ENCODE assay signal across 8 cellular contexts in the genomic region with DNA sequence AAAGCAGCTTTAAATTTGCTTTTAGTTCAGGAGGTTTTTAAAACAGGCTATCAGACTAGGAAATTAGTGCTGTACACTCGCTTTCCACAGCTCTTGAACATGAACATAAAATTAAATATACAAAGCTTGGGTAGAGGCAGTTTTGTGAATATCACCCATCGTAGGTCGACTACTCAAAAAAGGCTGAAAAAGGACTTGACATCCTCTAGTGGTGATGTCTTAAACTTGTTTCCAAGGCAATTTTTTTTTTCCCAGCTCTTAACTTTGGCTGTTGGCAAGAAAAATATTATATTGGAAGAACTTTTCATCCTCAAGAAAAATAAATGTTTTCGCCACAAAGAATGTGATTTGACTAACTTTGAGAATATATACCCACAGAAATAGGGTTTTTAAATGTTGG. TPM values are rescaled to one million over a fixed set of nuclear protein-coding genes. Genes with fewer than 3 reads are reported as not detected.
A peak's percentile ranks its signal among the peaks of the same experiment; 100 is the strongest.
DNase-seq lines count a peak whose midpoint lies in the region; ATAC-seq, FAIRE-seq and TF ChIP-seq lines count a peak whose summit lies in the region.

No MANE protein-coding gene starts in this region.

- H3K4me3 ChIP-seq in AG09309 (ENCODE audit: control insufficient read depth, low read depth, low read length) (no peak overlapping the region), tibial nerve (no peak overlapping the region)

- no peak overlapping the region for H3K4me3 Mint-ChIP-seq in naive thymus-derived CD8-positive, alpha-beta T cell
- no peak overlapping the region for H3K4me3 Mint-ChIP-seq in activated naive CD4-positive, alpha-beta T cell treated with anti-CD3 and anti-CD28 coated beads for 36 hours

- H3K27me3 Mint-ChIP-seq in naive thymus-derived CD8-positive, alpha-beta T cell, result peaks cover 38 to 70% (median 62%) of the 10 kb centered on the region in 5 donors
- H3K27me3 Mint-ChIP-seq in activated naive CD4-positive, alpha-beta T cell treated with anti-CD3 and anti-CD28 coated beads for 36 hours (ENCODE audit: low read depth), result peaks cover 55% of the 10 kb centered on the region

- TF ChIP-seq EP300 in tibial nerve (IDR thresholded peaks at IDR 0.05), result no peak

- WGBS in tibial nerve, 2 donors, result 34 to 43% methylated on average over 4 of the region's 4 CpGs

- peaks cover 0 to 59% of the 10 kb centered on the region in 2 donors for H3K27me3 ChIP-seq in tibial nerve

- H3K36me3 Mint-ChIP-seq in naive thymus-derived CD8-positive, alpha-beta T cell, result no peaks in the 10 kb centered on the region
- H3K36me3 Mint-ChIP-seq in activated naive CD4-positive, alpha-beta T cell treated with anti-CD3 and anti-CD28 coated beads for 36 hours (ENCODE audit: low read depth), result no peaks in the 10 kb centered on the region

- no peak for FAIRE-seq in RCC 7860 (lab: Jason Lieb, UNC)

- no peak for ATAC-seq in naive thymus-derived CD8-positive, alpha-beta T cell

- TF ChIP-seq CTCF in AG09309 (IDR thresholded peaks at IDR 0.05; ENCODE audit: control insufficient read depth, insufficient read depth, low read depth, low read length, missing control alignments) (peak; percentile 68), tibial nerve (IDR thresholded peaks at IDR 0.05) (peak in 3 of 5 experiments; percentile 10 to 33 (median 11))

- peaks cover 0 to 14% (median 5%) of the 10 kb centered on the region in 4 donors for H3K4me1 Mint-ChIP-seq in naive thymus-derived CD8-positive, alpha-beta T cell
- H3K4me1 Mint-ChIP-seq in activated naive CD4-positive, alpha-beta T cell treated with anti-CD3 and anti-CD28 coated beads for 36 hours (ENCODE audit: low read depth), result peaks cover 4% of the 10 kb centered on the region

- DNase-seq in AG09309 (ENCODE audit: low read depth) (peak; percentile 18), HCEC 1CT (peak; percentile 66), RCC 7860 (ENCODE audit: low spot score) (peak; percentile 48), fibroblast of peridontal ligament (ENCODE audit: extremely low read depth) (peak; percentile 75), tibial nerve (ENCODE audit: low spot score in 2 of 2) (no peak), D341Med (ENCODE audit: low spot score) (no peak)
- no peak for DNase-seq in naive thymus-derived CD8-positive, alpha-beta T cell
- no peak for DNase-seq in activated naive CD4-positive, alpha-beta T cell treated with anti-CD3 and anti-CD28 coated beads for 36 hours

- no peaks in the 10 kb centered on the region for H3K36me3 ChIP-seq in tibial nerve

- H3K27ac ChIP-seq in tibial nerve, result no peak overlapping the region

- peaks cover 0 to 17% (median 10%) of the 10 kb centered on the region in 4 donors for H3K4me1 ChIP-seq in tibial nerve

- CTCF ChIA-PET in activated naive CD4-positive, alpha-beta T cell treated with anti-CD3 and anti-CD28 coated beads for 36 hours (lab: Charles Lee), result interaction anchor here (0.6 to 1.2 kb wide), 10 partner anchors 9 to 262 kb away, joined by 3 to 5 read pairs (median 3); no protein-coding TSS in a partner anchor

- no peaks in the 10 kb centered on the region for H3K9me3 Mint-ChIP-seq in naive thymus-derived CD8-positive, alpha-beta T cell
- no peaks in the 10 kb centered on the region for H3K9me3 Mint-ChIP-seq in activated naive CD4-positive, alpha-beta T cell treated with anti-CD3 and anti-CD28 coated beads for 36 hours

- H3K9me3 ChIP-seq in tibial nerve, result no peaks in the 10 kb centered on the region

- intact Hi-C loops in activated naive CD4-positive, alpha-beta T cell treated with anti-CD3 and anti-CD28 coated beads for 36 hours (cut with micrococcal nuclease), result loop anchor here (10.0 kb wide), 2 partner anchors 303 to 1043 kb away; no protein-coding TSS in a partner anchor

- POLR2A ChIA-PET in naive thymus-derived CD8-positive, alpha-beta T cell (lab: Charles Lee), result no interaction called here

- TF ChIP-seq POLR2A in tibial nerve (IDR thresholded peaks at IDR 0.05), result no peak

- no peak overlapping the region for H3K27ac Mint-ChIP-seq in naive thymus-derived CD8-positive, alpha-beta T cell
- H3K27ac Mint-ChIP-seq in activated naive CD4-positive, alpha-beta T cell treated with anti-CD3 and anti-CD28 coated beads for 36 hours, result no peak overlapping the region

RNA-seq across cellular contexts. Expression of a gene that starts 2.9 kb away (rescaled TPM):
- total RNA-seq in tibial nerve, result 1 to 10 TPM in 3 of 4 donors, under 1 TPM in 1; 0.84 to 1.5 (median 1.4) TPM
- under 1 TPM in 1 of 2 experiments, not detected in 1; 0.16 TPM for total RNA-seq in naive thymus-derived CD8-positive, alpha-beta T cell
- polyA plus RNA-seq in naive thymus-derived CD8-positive, alpha-beta T cell, result under 1 TPM in 1 of 3 donors, not detected in 2; 0.15 TPM
- total RNA-seq in activated naive CD4-positive, alpha-beta T cell treated with anti-CD3 and anti-CD28 coated beads for 36 hours, result 1 to 10 TPM; 1.1 to 1.3 TPM

Comparison
In these comparisons a context has a peak if more than half of its experiments do, and no peak if none do; other contexts are left out.
1. DNase-seq: peak in AG09309 (single experiment), HCEC 1CT (single experiment), RCC 7860 (single experiment) and fibroblast of peridontal ligament (single experiment); none in tibial nerve (0 of 2), naive thymus-derived CD8-positive, alpha-beta T cell (0 of 10), activated naive CD4-positive, alpha-beta T cell treated with anti-CD3 and anti-CD28 coated beads for 36 hours (single experiment) and D341Med (single experiment).